In genomic region chr3:85678713-85679112, GRCh38 we compare ENCODE assay signal across 29 cellular contexts.
"Had no signal": no experiment of that assay in that cellular context is flagged by ENCODE, and none has a peak within 500 bp of the region (broad histone marks: within the 10 kb centered on the region; RNA-seq: fewer than 3 reads in every experiment).

No MANE protein-coding gene starts in this region.

- H3K36me3 ChIP-seq: adrenal gland, Peyer's patch had no signal

- H3K4me3 Mint-ChIP-seq: activated CD8-positive, alpha-beta T cell treated with anti-CD3 and anti-CD28 coated beads for 36 hours; activated naive CD8-positive, alpha-beta T cell treated with anti-CD3 and anti-CD28 coated beads, Interleukin-2, amount 10 ng/mL, durations not matched to agents 7 days and 5 days; activated T-cell treated with anti-CD3 and anti-CD28 coated beads, Interleukin-2, amount 50 U/mL, for 72 hours; IgD-negative memory B cell; T-helper 17 cell had no signal

- H3K9me3 ChIP-seq: adrenal gland, body of pancreas, Peyer's patch had no signal

- H3K27me3 ChIP-seq: adrenal gland, body of pancreas, Peyer's patch had no signal

- H3K4me2 ChIP-seq: KMS-11 had no signal

- H3K4me1 Mint-ChIP-seq: activated naive CD8-positive, alpha-beta T cell treated with anti-CD3 and anti-CD28 coated beads, Interleukin-2, amount 10 ng/mL, durations not matched to agents 7 days and 5 days; IgD-negative memory B cell; T-helper 17 cell had no signal

- H3K27me3 Mint-ChIP-seq: activated CD8-positive, alpha-beta T cell treated with anti-CD3 and anti-CD28 coated beads for 36 hours; activated naive CD8-positive, alpha-beta T cell treated with anti-CD3 and anti-CD28 coated beads, Interleukin-2, amount 10 ng/mL, durations not matched to agents 7 days and 5 days; IgD-negative memory B cell; T-helper 17 cell had no signal

- H3K27ac ChIP-seq: adrenal gland, body of pancreas, KMS-11, Peyer's patch, VCaP had no signal

- DNase-seq: activated CD4-positive, alpha-beta T cell treated with anti-CD3 and anti-CD28 coated beads, Interleukin-2, amount 50 U/mL, for 1 hour; activated CD4-positive, CD25-positive, alpha-beta regulatory T cell; activated CD8-positive, alpha-beta memory T cell treated with anti-CD3 and anti-CD28 coated beads, Interleukin-2, amount 50 U/mL, for 4 hours; activated CD8-positive, alpha-beta T cell treated with anti-CD3 and anti-CD28 coated beads for 36 hours; activated gamma-delta T cell treated with Interleukin-2 at 50 U/mL for 16 hours; activated naive CD4-positive, alpha-beta T cell treated with anti-CD3 and anti-CD28 coated beads, Interleukin-2, amount 50 U/mL, for 16 hours; activated naive CD8-positive, alpha-beta T cell treated with anti-CD3 and anti-CD28 coated beads, Interleukin-2, amount 10 ng/mL, durations not matched to agents 7 days and 5 days; activated T-cell treated with anti-CD3 and anti-CD28 coated beads, Interleukin-2, amount 50 U/mL, for 72 hours; adrenal gland; anterior cingulate cortex; body of pancreas; MM.1S; NCI-H1105; NCI-H1436; NCI-H1694 treated with DMSO at 0.1 percent for 48 hours; NCI-H2081; NCI-H510A treated with DMSO at 0.1 percent for 48 hours; NCI-H69; NK-92 treated with Interleukin-12 subunit alpha and Interleukin-12 subunit beta, amount 100 ng/mL, for 24 hours; OCI-M1; Peyer's patch; SHP77 treated with DMSO at 0.1 percent for 48 hours; T-helper 17 cell; T-helper 9 cell had no signal

- H3K9ac ChIP-seq: KMS-11 had no signal

- H3K27ac Mint-ChIP-seq: activated CD8-positive, alpha-beta T cell treated with anti-CD3 and anti-CD28 coated beads for 36 hours; activated naive CD8-positive, alpha-beta T cell treated with anti-CD3 and anti-CD28 coated beads, Interleukin-2, amount 10 ng/mL, durations not matched to agents 7 days and 5 days; activated T-cell treated with anti-CD3 and anti-CD28 coated beads, Interleukin-2, amount 50 U/mL, for 72 hours; activated T-helper 2 cell treated with anti-CD3 and anti-CD28 coated beads, Interferon-gamma antibody, Interleukin-2, Interleukin-4, amounts not matched to agents 10 μg/mL and 5 μg/mL and 100 μg/mL, durations not matched to agents 14 hours and 24 hours and 36 hours; IgD-negative memory B cell; T-helper 17 cell had no signal

- H3K4me3 ChIP-seq: adrenal gland, body of pancreas, Peyer's patch had no signal

- H3K36me3 Mint-ChIP-seq: activated naive CD8-positive, alpha-beta T cell treated with anti-CD3 and anti-CD28 coated beads, Interleukin-2, amount 10 ng/mL, durations not matched to agents 7 days and 5 days; IgD-negative memory B cell had no signal

- ATAC-seq: activated CD8-positive, alpha-beta T cell treated with anti-CD3 and anti-CD28 coated beads for 36 hours; activated T-cell treated with anti-CD3 and anti-CD28 coated beads, Interleukin-2, amount 50 U/mL, for 72 hours; body of pancreas; T-helper 17 cell had no signal

- H3K9me3 Mint-ChIP-seq: activated naive CD8-positive, alpha-beta T cell treated with anti-CD3 and anti-CD28 coated beads, Interleukin-2, amount 10 ng/mL, durations not matched to agents 7 days and 5 days; activated T-helper 2 cell treated with anti-CD3 and anti-CD28 coated beads, Interferon-gamma antibody, Interleukin-2, Interleukin-4, amounts not matched to agents 10 μg/mL and 5 μg/mL and 100 μg/mL, durations not matched to agents 14 hours and 24 hours and 36 hours had no signal

- FAIRE-seq: TTC549 had no signal

- H3K4me1 ChIP-seq: adrenal gland, body of pancreas, Peyer's patch had no signal
